In genomic region chr2:675982-676646, GRCh38 we compare ENCODE assay signal across 1 cellular context.
TF ChIP-seq lines count a peak whose summit lies in the region.

No MANE protein-coding gene starts in this region.

TF ChIP-seq in WTC11, 78 proteins besides CTCF, POLR2A, EP300 and RAD21 (continued from another document):
- TF ChIP-seq ZBTB21 (CRISPR knock-in tag; IDR thresholded peaks at IDR 0.05; ENCODE audit: borderline replicate concordance): no peak
- no peak for TF ChIP-seq JUN (CRISPR knock-in tag; IDR thresholded peaks at IDR 0.05)
- TF ChIP-seq TP53 (CRISPR knock-in tag; IDR thresholded peaks at IDR 0.05): no peak
- TF ChIP-seq CREB1 (CRISPR knock-in tag; IDR thresholded peaks at IDR 0.05): no peak
- no peak for TF ChIP-seq EMX1 (CRISPR knock-in tag; IDR thresholded peaks at IDR 0.05)
- TF ChIP-seq OVOL2 (CRISPR knock-in tag; IDR thresholded peaks at IDR 0.05; ENCODE audit: borderline replicate concordance): no peak
- TF ChIP-seq, protein P1, sequence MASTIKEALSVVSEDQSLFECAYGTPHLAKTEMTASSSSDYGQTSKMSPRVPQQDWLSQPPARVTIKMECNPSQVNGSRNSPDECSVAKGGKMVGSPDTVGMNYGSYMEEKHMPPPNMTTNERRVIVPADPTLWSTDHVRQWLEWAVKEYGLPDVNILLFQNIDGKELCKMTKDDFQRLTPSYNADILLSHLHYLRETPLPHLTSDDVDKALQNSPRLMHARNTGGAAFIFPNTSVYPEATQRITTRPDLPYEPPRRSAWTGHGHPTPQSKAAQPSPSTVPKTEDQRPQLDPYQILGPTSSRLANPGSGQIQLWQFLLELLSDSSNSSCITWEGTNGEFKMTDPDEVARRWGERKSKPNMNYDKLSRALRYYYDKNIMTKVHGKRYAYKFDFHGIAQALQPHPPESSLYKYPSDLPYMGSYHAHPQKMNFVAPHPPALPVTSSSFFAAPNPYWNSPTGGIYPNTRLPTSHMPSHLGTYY (CRISPR knock-in tag; IDR thresholded peaks at IDR 0.05): no peak
- TF ChIP-seq, protein P2, sequence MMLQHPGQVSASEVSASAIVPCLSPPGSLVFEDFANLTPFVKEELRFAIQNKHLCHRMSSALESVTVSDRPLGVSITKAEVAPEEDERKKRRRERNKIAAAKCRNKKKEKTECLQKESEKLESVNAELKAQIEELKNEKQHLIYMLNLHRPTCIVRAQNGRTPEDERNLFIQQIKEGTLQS (CRISPR knock-in tag; conservative IDR thresholded peaks at IDR 0.05): no peak
- no peak for TF ChIP-seq MXD4 (CRISPR knock-in tag; IDR thresholded peaks at IDR 0.05; ENCODE audit: borderline replicate concordance)
- TF ChIP-seq, protein P3, sequence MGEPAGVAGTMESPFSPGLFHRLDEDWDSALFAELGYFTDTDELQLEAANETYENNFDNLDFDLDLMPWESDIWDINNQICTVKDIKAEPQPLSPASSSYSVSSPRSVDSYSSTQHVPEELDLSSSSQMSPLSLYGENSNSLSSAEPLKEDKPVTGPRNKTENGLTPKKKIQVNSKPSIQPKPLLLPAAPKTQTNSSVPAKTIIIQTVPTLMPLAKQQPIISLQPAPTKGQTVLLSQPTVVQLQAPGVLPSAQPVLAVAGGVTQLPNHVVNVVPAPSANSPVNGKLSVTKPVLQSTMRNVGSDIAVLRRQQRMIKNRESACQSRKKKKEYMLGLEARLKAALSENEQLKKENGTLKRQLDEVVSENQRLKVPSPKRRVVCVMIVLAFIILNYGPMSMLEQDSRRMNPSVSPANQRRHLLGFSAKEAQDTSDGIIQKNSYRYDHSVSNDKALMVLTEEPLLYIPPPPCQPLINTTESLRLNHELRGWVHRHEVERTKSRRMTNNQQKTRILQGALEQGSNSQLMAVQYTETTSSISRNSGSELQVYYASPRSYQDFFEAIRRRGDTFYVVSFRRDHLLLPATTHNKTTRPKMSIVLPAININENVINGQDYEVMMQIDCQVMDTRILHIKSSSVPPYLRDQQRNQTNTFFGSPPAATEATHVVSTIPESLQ (CRISPR knock-in tag; IDR thresholded peaks at IDR 0.05): no peak
- TF ChIP-seq, protein P4, sequence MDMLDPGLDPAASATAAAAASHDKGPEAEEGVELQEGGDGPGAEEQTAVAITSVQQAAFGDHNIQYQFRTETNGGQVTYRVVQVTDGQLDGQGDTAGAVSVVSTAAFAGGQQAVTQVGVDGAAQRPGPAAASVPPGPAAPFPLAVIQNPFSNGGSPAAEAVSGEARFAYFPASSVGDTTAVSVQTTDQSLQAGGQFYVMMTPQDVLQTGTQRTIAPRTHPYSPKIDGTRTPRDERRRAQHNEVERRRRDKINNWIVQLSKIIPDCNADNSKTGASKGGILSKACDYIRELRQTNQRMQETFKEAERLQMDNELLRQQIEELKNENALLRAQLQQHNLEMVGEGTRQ (CRISPR knock-in tag; IDR thresholded peaks at IDR 0.05): no peak
